8 cellular contexts compared by ENCODE assay signal in genomic region chr6:73262701-73263569, GRCh38.
DNase-seq lines count a peak whose midpoint lies in the region; ATAC-seq lines count a peak whose summit lies in the region.

Gene KHDC1 (minus strand): TSS chr6:73263196. CDS start chr6:73242517, 20,679 bp downstream.

- H3K9me3 ChIP-seq in muscle layer of colon (ENCODE audit: low read length) = no peaks in the 10 kb centered on the region

- H3K4me3 ChIP-seq in muscle layer of colon (ENCODE audit: low read depth in 1 of 2, low read length in 2 of 2) = peak within 1 kb of the TSS; percentile 85 to 94

- DNase-seq in Ammon's horn (ENCODE audit: low spot score) = peak; percentile 60
- DNase-seq in NCI-H510A treated with DMSO at 0.1 percent for 48 hours (lab: John Stamatoyannopoulos, UW) = peak; percentile 18
- peak; percentile 88 for DNase-seq in activated CD8-positive, alpha-beta memory T cell treated with anti-CD3 and anti-CD28 coated beads for 24 hours
- peak; percentile 71 for DNase-seq in epidermal melanocyte (ENCODE audit: insufficient read length, low spot score)
- DNase-seq in stimulated activated CD8-positive, alpha-beta memory T cell treated with anti-CD3 and anti-CD28 coated beads, Interleukin-7, amount 100 ng/mL, for 1 hour (ENCODE audit: low read depth in 2 of 2) = peak; percentile 26 to 32

- peak; percentile 71 for ATAC-seq in GM18870 (IDR thresholded peaks at IDR 0.05; ENCODE audit: unreplicated experiment)
- peak; percentile 97 for ATAC-seq in HG03108 (IDR thresholded peaks at IDR 0.05; ENCODE audit: unreplicated experiment)

- peak within 1 kb of the TSS; percentile 76 for H3K27ac ChIP-seq in muscle layer of colon (ENCODE audit: low read depth, low read length)

- no peaks in the 10 kb centered on the region for H3K27me3 ChIP-seq in muscle layer of colon (ENCODE audit: control insufficient read depth in 1 of 2, insufficient read depth in 2 of 2, low read length in 2 of 2)

- H3K9ac ChIP-seq in muscle layer of colon (ENCODE audit: low read length) = peak within 1 kb of the TSS; percentile 44

- peaks cover 15% of the 10 kb centered on the region for H3K4me1 ChIP-seq in muscle layer of colon (ENCODE audit: insufficient read depth, low read length)

- no peaks in the 10 kb centered on the region for H3K36me3 ChIP-seq in muscle layer of colon (ENCODE audit: insufficient read depth, low read length)

Comparison
In these comparisons a context has a peak if more than half of its experiments do, and no peak if none do; other contexts are left out.
1. Peak in every context shown above with its lines: DNase-seq, ATAC-seq, H3K4me3 ChIP-seq and H3K27ac ChIP-seq.
2. DNase-seq: peak in every context shown above with its lines; median percentile 88 in activated CD8-positive, alpha-beta memory T cell treated with anti-CD3 and anti-CD28 coated beads for 24 hours; 71 in epidermal melanocyte; 60 in Ammon's horn; 29 in stimulated activated CD8-positive, alpha-beta memory T cell treated with anti-CD3 and anti-CD28 coated beads, Interleukin-7, amount 100 ng/mL, for 1 hour; 18 in NCI-H510A treated with DMSO at 0.1 percent for 48 hours.